9 cellular contexts compared by ENCODE assay signal in the genomic region with DNA sequence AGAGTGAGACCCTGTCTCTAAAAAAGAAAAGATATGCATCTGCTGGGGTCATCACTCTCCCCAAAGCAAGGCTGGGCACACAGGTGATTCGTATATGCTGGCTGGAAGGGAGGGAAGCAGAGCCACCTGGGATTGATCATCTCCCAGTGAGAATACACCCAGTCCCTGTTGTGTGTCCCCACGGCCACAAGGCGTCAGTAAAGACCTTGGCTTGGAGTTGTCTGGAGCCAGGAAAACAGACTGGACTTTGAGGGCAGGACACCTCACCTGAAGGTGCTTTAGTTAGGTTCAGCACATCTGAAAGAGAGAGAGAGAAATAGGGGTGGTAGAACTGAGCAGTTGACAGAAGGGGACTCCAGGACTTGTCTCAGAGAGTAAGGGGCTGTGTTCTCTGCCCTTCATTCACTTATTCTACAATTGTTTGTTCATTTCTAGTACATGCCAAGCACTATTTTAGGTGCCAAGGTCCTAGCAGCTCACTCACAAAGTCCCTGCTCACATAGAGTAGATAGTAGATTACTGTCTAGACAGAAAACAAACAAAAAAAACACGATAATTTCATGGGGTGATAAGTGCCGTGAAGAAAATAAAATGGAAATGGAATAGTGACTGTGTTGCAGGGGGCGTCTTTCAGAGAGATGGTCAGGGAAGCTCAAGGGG. TPM values are rescaled to one million over a fixed set of nuclear protein-coding genes. Genes with fewer than 3 reads are reported as not detected.
DNase-seq lines count a peak whose midpoint lies in the region; ATAC-seq, FAIRE-seq and TF ChIP-seq lines count a peak whose summit lies in the region.
"Had no signal": no experiment of that assay in that cellular context is flagged by ENCODE, and none has a peak within 500 bp of the region (broad histone marks: within the 10 kb centered on the region; RNA-seq: fewer than 3 reads in every experiment).

No MANE protein-coding gene starts in this region.

- H3K36me3 ChIP-seq in BJ (ENCODE audit: control insufficient read depth, insufficient read depth, low read length) (no peaks in the 10 kb centered on the region), astrocyte (ENCODE audit: insufficient read depth, low read length) (no peaks in the 10 kb centered on the region)

- no peak overlapping the region for H3K27ac ChIP-seq in astrocyte (ENCODE audit: low read depth, low read length)

- no peak for DNase-seq in BJ (ENCODE audit: low read depth)
- peak; percentile 76 for DNase-seq in H4 (ENCODE audit: low spot score)
- DNase-seq in NCI-H446 treated with DMSO at 0.1 percent for 48 hours (lab: John Stamatoyannopoulos, UW): peak; percentile 11
- DNase-seq in astrocyte (ENCODE audit: low read depth): peak; percentile 35
- peak; percentile 84 for DNase-seq in iPS DF 4.7 (ENCODE audit: extremely low read depth, low spot score)
- DNase-seq in superior temporal gyrus (ENCODE audit: extremely low spot score): peak; percentile 80
- DNase-seq in GF-D8 (lab: John Stamatoyannopoulos, UW): no peak

- H3K27me3 Mint-ChIP-seq in astrocyte (ENCODE audit: low read depth, unreplicated experiment): peaks cover 22% of the 10 kb centered on the region

- H3K79me2 ChIP-seq in astrocyte (ENCODE audit: insufficient read depth, low read length): no peaks in the 10 kb centered on the region

- H3K4me3 ChIP-seq in BJ (ENCODE audit: low read depth, low read length) (no peak overlapping the region), astrocyte (ENCODE audit: insufficient read depth, low read depth, low read length) (no peak overlapping the region)

- no peak overlapping the region for H3K27ac Mint-ChIP-seq in astrocyte (ENCODE audit: unreplicated experiment)
- H3K27ac Mint-ChIP-seq: memory B cell had no signal

- no peaks in the 10 kb centered on the region for H3K9me3 ChIP-seq in astrocyte (ENCODE audit: insufficient read depth, low read depth, low read length)

- no peaks in the 10 kb centered on the region for H3K9me3 Mint-ChIP-seq in astrocyte (ENCODE audit: unreplicated experiment)
- H3K9me3 Mint-ChIP-seq: memory B cell had no signal

- H3K36me3 Mint-ChIP-seq in astrocyte (ENCODE audit: low read depth, unreplicated experiment): no peaks in the 10 kb centered on the region
- H3K36me3 Mint-ChIP-seq: memory B cell had no signal

- H3K9ac ChIP-seq in astrocyte (ENCODE audit: low read length): no peak overlapping the region

- no peak for FAIRE-seq in astrocyte (lab: Jason Lieb, UNC)

- CTCF ChIA-PET in BJ (lab: Yijun Ruan, JAX): interaction anchor here (0.6 to 19.7 kb wide), 37 partner anchors 11 to 316 kb away, joined by 3 to 476 read pairs (median 4); a partner anchor contains a TSS

- peak; percentile 94 for TF ChIP-seq CTCF in BJ (IDR thresholded peaks at IDR 0.05; ENCODE audit: insufficient read depth, low read depth, low read length)
- TF ChIP-seq CTCF in astrocyte (IDR thresholded peaks at IDR 0.05; ENCODE audit: insufficient read depth, low read depth, low read length): peak; percentile 91

- no peak overlapping the region for H3K4me2 ChIP-seq in astrocyte (ENCODE audit: low read length)

- H2AFZ ChIP-seq in astrocyte (ENCODE audit: low read depth, low read length): no peak overlapping the region

- no peaks in the 10 kb centered on the region for H3K4me1 Mint-ChIP-seq in astrocyte (ENCODE audit: low read depth, unreplicated experiment)

- H3K27me3 ChIP-seq in BJ (ENCODE audit: control insufficient read depth, insufficient read depth, low read length): no peaks in the 10 kb centered on the region
- no peaks in the 10 kb centered on the region for H3K27me3 ChIP-seq in astrocyte (ENCODE audit: insufficient read depth, low read length)

- no peaks in the 10 kb centered on the region for H3K4me1 ChIP-seq in astrocyte (ENCODE audit: insufficient read depth, low read length)

- no peak overlapping the region for H3K4me3 Mint-ChIP-seq in astrocyte (ENCODE audit: unreplicated experiment)
- H3K4me3 Mint-ChIP-seq: memory B cell had no signal

- H4K20me1 ChIP-seq in astrocyte (ENCODE audit: insufficient read depth, low read length): no peaks in the 10 kb centered on the region

- POLR2A ChIA-PET in BJ (lab: Charles Lee): no interaction called here

- ATAC-seq in GM18873 (IDR thresholded peaks at IDR 0.05; ENCODE audit: low FRiP score, unreplicated experiment): no peak

RNA-seq across cellular contexts. Expression of a gene that starts 13.5 kb away (rescaled TPM):
- polyA plus RNA-seq in BJ (2011; rRNA removed): 0.67 and 0.80 TPM in 2 replicates
- 0.24 and 0.67 TPM in 2 replicates for polyA minus RNA-seq in BJ (2011; rRNA and poly(A)+ RNA removed)
- total RNA-seq in H4 (2014; rRNA removed; shearing (Covaris generic)): 0.14 and 0.17 TPM in 2 replicates
- 4.8 and 7.1 TPM in 2 replicates for total RNA-seq in astrocyte

Comparison
In these comparisons a context has a peak if more than half of its experiments do, and no peak if none do; other contexts are left out.
1. DNase-seq: peak in H4 (single experiment), NCI-H446 treated with DMSO at 0.1 percent for 48 hours (single experiment), astrocyte (single experiment), iPS DF 4.7 (single experiment) and superior temporal gyrus (single experiment); none in BJ (single experiment) and GF-D8 (single experiment).